Comparison of ENCODE assay signal across 8 cellular contexts in genomic region chr12:48978291-48978740, GRCh38. TPM values are rescaled to one million over a fixed set of nuclear protein-coding genes. Genes with fewer than 3 reads are reported as not detected.
DNase-seq lines count a peak whose midpoint lies in the region; ATAC-seq and TF ChIP-seq lines count a peak whose summit lies in the region.

Gene WNT1 (plus strand): TSS chr12:48978322. CDS start chr12:48978651, 329 bp downstream.

- WGBS in transverse colon (ENCODE audit: low coverage in 1 of 2), 2 donors: 0% methylated on average over 7 of the region's 45 CpGs; no CpG with 5 or more reads in 1 of the 2 donors

- H3K27ac ChIP-seq in transverse colon: no peak within 1 kb of the TSS

- TF ChIP-seq POLR2A in transverse colon (IDR thresholded peaks at IDR 0.05): no peak

- in situ Hi-C loops in transverse colon (cut with MboI; ENCODE audit: low pct_ligation_motif_present in 1 of 4, low pct_unique_long_range_greater_than_20kb in 1 of 4, low sequenced_read_pairs in 3 of 4): no loop called here

- H3K9me3 ChIP-seq in transverse colon: no peaks in the 10 kb centered on the region

- no peaks in the 10 kb centered on the region for H3K36me3 ChIP-seq in transverse colon

- peak; percentile 3; the same call in 1 of the 2 replicates for TF ChIP-seq CTCF in WI38 (IDR thresholded peaks at IDR 0.05; ENCODE audit: low read depth, low read length)
- TF ChIP-seq CTCF in transverse colon (IDR thresholded peaks at IDR 0.05): peak in 3 of 5 experiments; percentile 2 to 40 (median 33)

- peaks cover 34 to 47% (median 40%) of the 10 kb centered on the region in 4 donors for H3K4me1 ChIP-seq in transverse colon

- ATAC-seq in left colon: peak; percentile 12
- ATAC-seq in HG02870 (IDR thresholded peaks at IDR 0.05; ENCODE audit: unreplicated experiment): no peak

- DNase-seq in activated gamma-delta T cell (lab: John Stamatoyannopoulos, UW): peak; percentile 51
- no peak for DNase-seq in activated gamma-delta T cell treated with Interleukin-2 at 50 U/mL for 16 hours
- no peak for DNase-seq in left colon
- DNase-seq in transverse colon: no peak
- DNase-seq in iPS-NIHi7 (ENCODE audit: extremely low spot score): no peak
- no peak for DNase-seq in NCI-H1092 treated with DMSO at 0.1 percent for 48 hours (lab: John Stamatoyannopoulos, UW)

- peaks cover 95% of the 10 kb centered on the region for H3K27me3 ChIP-seq in transverse colon

- H3K4me3 ChIP-seq in WI38 (ENCODE audit: low read depth, low read length) (no peak within 1 kb of the TSS), transverse colon (peak within 1 kb of the TSS in 2 of 4 donors; percentile 28 to 45)

- intact Hi-C loops in left colon (cut with DNase I, micrococcal nuclease) (no loop called here), transverse colon (cut with DNase I; ENCODE audit: low total_unique reads) (no loop called here)

- no peak for TF ChIP-seq EP300 in transverse colon (IDR thresholded peaks at IDR 0.05; ENCODE audit: low read depth)

RNA-seq across cellular contexts. Expression of gene WNT1, which starts in this region (rescaled TPM):
- not detected for total RNA-seq in left colon
- total RNA-seq in transverse colon: not detected

Comparison
In these comparisons a context has a peak if more than half of its experiments do, and no peak if none do; other contexts are left out.
1. Peak in ATAC-seq in left colon; RNA of the gene not detected or under 1 TPM.